Comparison of ENCODE assay signal across 26 cellular contexts in the genomic region with DNA sequence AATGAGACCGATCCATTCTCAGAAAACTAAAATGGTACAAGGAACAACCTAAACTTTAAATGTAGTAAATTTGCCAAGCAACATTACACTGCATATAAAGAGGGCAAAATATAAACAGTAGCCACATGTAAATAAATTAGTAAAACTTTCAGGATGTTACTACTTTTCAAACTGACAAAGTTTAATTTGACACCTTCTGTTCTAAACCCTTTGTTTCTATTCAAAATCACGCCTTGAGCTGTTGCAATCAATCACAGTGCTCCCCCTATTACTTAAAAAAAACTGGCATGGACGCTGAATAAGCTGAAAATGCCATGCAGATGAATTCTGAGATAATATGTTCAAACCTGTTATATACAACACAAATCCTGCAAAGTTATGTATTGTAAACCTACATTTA.
DNase-seq lines count a peak whose midpoint lies in the region; ATAC-seq and TF ChIP-seq lines count a peak whose summit lies in the region.
"Had no signal": no experiment of that assay in that cellular context is flagged by ENCODE, and none has a peak within 500 bp of the region (broad histone marks: within the 10 kb centered on the region; RNA-seq: fewer than 3 reads in every experiment).

No MANE protein-coding gene starts in this region.

- no peak for DNase-seq in activated CD8-positive, alpha-beta T cell treated with anti-CD3 and anti-CD28 coated beads for 36 hours
- no peak for DNase-seq in activated CD8-positive, alpha-beta T cell treated with anti-CD3 and anti-CD28 coated beads, Interleukin-2, amount 10 ng/mL, durations not matched to agents 7 days and 5 days
- no peak for DNase-seq in activated T-helper 2 cell treated with anti-CD3 and anti-CD28 coated beads, Interferon-gamma antibody, Interleukin-2, Interleukin-4, amounts not matched to agents 10 μg/mL and 5 μg/mL and 100 μg/mL, durations not matched to agents 14 hours and 24 hours and 36 hours (ENCODE audit: low spot score)
- DNase-seq in mesothelial cell of epicardium (ENCODE audit: low spot score in 2 of 2, unreplicated experiment in 2 of 2) = no peak
- no peak for DNase-seq in NCI-H1694 (lab: John Stamatoyannopoulos, UW)
- DNase-seq in NCI-H2171 treated with DMSO at 0.1 percent for 48 hours (lab: John Stamatoyannopoulos, UW) = no peak
- DNase-seq: activated CD4-positive, alpha-beta T cell treated with anti-CD3 and anti-CD28 coated beads for 1 hour; AML-193; CD4-positive, CD25-positive, alpha-beta regulatory T cell; effector memory CD4-positive, alpha-beta T cell; EL; erythroblast; KG1; left ventricle myocardium inferior; mesenchymal stem cell; NCI-H1105 treated with DMSO at 0.1 percent for 48 hours; NCI-H2029; NCI-H524; PC-9; stimulated activated CD4-positive, alpha-beta T cell treated with anti-CD3 and anti-CD28 coated beads, Interleukin-4, amount 100 ng/mL, for 24 hours; trophoblast cell had no signal

- H3K9ac ChIP-seq in HUES48 (ENCODE audit: low read depth, low read length) = no peak overlapping the region

- H3K36me3 Mint-ChIP-seq in activated CD8-positive, alpha-beta T cell treated with anti-CD3 and anti-CD28 coated beads for 36 hours (ENCODE audit: low read depth) = peaks cover 62% of the 10 kb centered on the region
- peaks cover 70% of the 10 kb centered on the region for H3K36me3 Mint-ChIP-seq in activated CD8-positive, alpha-beta T cell treated with anti-CD3 and anti-CD28 coated beads, Interleukin-2, amount 10 ng/mL, durations not matched to agents 7 days and 5 days (ENCODE audit: low read depth)
- peaks cover 90% of the 10 kb centered on the region for H3K36me3 Mint-ChIP-seq in activated T-helper 2 cell treated with anti-CD3 and anti-CD28 coated beads, Interferon-gamma antibody, Interleukin-2, Interleukin-4, amounts not matched to agents 10 μg/mL and 5 μg/mL and 100 μg/mL, durations not matched to agents 14 hours and 24 hours and 36 hours (ENCODE audit: low read depth)
- peaks cover 1% of the 10 kb centered on the region for H3K36me3 Mint-ChIP-seq in mesothelial cell of epicardium

- no peak for TF ChIP-seq CTCF in activated CD8-positive, alpha-beta T cell treated with anti-CD3 and anti-CD28 coated beads for 36 hours (IDR thresholded peaks at IDR 0.05)
- no peak for TF ChIP-seq CTCF in mesothelial cell of epicardium (IDR thresholded peaks at IDR 0.05; ENCODE audit: unreplicated experiment)

- CTCF ChIA-PET in activated CD8-positive, alpha-beta T cell treated with anti-CD3 and anti-CD28 coated beads for 36 hours (lab: Charles Lee) = interaction anchor here (1.3 kb wide), 1 partner anchor 9 kb away, joined by 3 read pairs; no protein-coding TSS in a partner anchor
- CTCF ChIA-PET in activated CD8-positive, alpha-beta T cell treated with anti-CD3 and anti-CD28 coated beads, Interleukin-2, amount 10 ng/mL, durations not matched to agents 7 days and 5 days (lab: Charles Lee) = interaction anchor here (1.2 kb wide), 1 partner anchor 633 kb away, joined by 3 read pairs; no protein-coding TSS in a partner anchor

- intact Hi-C loops in activated CD8-positive, alpha-beta T cell treated with anti-CD3 and anti-CD28 coated beads for 36 hours (cut with micrococcal nuclease) = no loop called here
- intact Hi-C loops in activated T-helper 2 cell treated with anti-CD3 and anti-CD28 coated beads, Interferon-gamma antibody, Interleukin-2, Interleukin-4, amounts not matched to agents 10 μg/mL and 5 μg/mL and 100 μg/mL, durations not matched to agents 14 hours and 24 hours and 36 hours (cut with micrococcal nuclease) = no loop called here

- H3K27me3 Mint-ChIP-seq in activated CD8-positive, alpha-beta T cell treated with anti-CD3 and anti-CD28 coated beads for 36 hours = no peaks in the 10 kb centered on the region
- H3K27me3 Mint-ChIP-seq in activated CD8-positive, alpha-beta T cell treated with anti-CD3 and anti-CD28 coated beads, Interleukin-2, amount 10 ng/mL, durations not matched to agents 7 days and 5 days (ENCODE audit: low read depth) = no peaks in the 10 kb centered on the region
- no peaks in the 10 kb centered on the region for H3K27me3 Mint-ChIP-seq in activated T-helper 2 cell treated with anti-CD3 and anti-CD28 coated beads, Interferon-gamma antibody, Interleukin-2, Interleukin-4, amounts not matched to agents 10 μg/mL and 5 μg/mL and 100 μg/mL, durations not matched to agents 14 hours and 24 hours and 36 hours (ENCODE audit: low read depth)
- H3K27me3 Mint-ChIP-seq in mesothelial cell of epicardium (ENCODE audit: low read depth) = no peaks in the 10 kb centered on the region
- H3K27me3 Mint-ChIP-seq: CD4-positive, CD25-positive, alpha-beta regulatory T cell had no signal

- H3K4me1 Mint-ChIP-seq in activated CD8-positive, alpha-beta T cell treated with anti-CD3 and anti-CD28 coated beads for 36 hours (ENCODE audit: low read depth) = peaks cover 70% of the 10 kb centered on the region
- peaks cover 10% of the 10 kb centered on the region for H3K4me1 Mint-ChIP-seq in activated CD8-positive, alpha-beta T cell treated with anti-CD3 and anti-CD28 coated beads, Interleukin-2, amount 10 ng/mL, durations not matched to agents 7 days and 5 days (ENCODE audit: low read depth)
- H3K4me1 Mint-ChIP-seq in activated T-helper 2 cell treated with anti-CD3 and anti-CD28 coated beads, Interferon-gamma antibody, Interleukin-2, Interleukin-4, amounts not matched to agents 10 μg/mL and 5 μg/mL and 100 μg/mL, durations not matched to agents 14 hours and 24 hours and 36 hours (ENCODE audit: low read depth) = peaks cover 45% of the 10 kb centered on the region
- H3K4me1 Mint-ChIP-seq in mesothelial cell of epicardium = peaks cover 83% of the 10 kb centered on the region

- no peak for ATAC-seq in activated CD8-positive, alpha-beta T cell treated with anti-CD3 and anti-CD28 coated beads for 36 hours
- ATAC-seq in activated CD8-positive, alpha-beta T cell treated with anti-CD3 and anti-CD28 coated beads, Interleukin-2, amount 10 ng/mL, durations not matched to agents 7 days and 5 days = no peak
- no peak for ATAC-seq in HG03460 (IDR thresholded peaks at IDR 0.05; ENCODE audit: unreplicated experiment)
- ATAC-seq: GM12878 had no signal

- H3K4me3 Mint-ChIP-seq in activated CD8-positive, alpha-beta T cell treated with anti-CD3 and anti-CD28 coated beads for 36 hours = no peak overlapping the region
- H3K4me3 Mint-ChIP-seq in activated CD8-positive, alpha-beta T cell treated with anti-CD3 and anti-CD28 coated beads, Interleukin-2, amount 10 ng/mL, durations not matched to agents 7 days and 5 days = no peak overlapping the region
- no peak overlapping the region for H3K4me3 Mint-ChIP-seq in activated T-helper 2 cell treated with anti-CD3 and anti-CD28 coated beads, Interferon-gamma antibody, Interleukin-2, Interleukin-4, amounts not matched to agents 10 μg/mL and 5 μg/mL and 100 μg/mL, durations not matched to agents 14 hours and 24 hours and 36 hours (ENCODE audit: low read depth)
- no peak overlapping the region for H3K4me3 Mint-ChIP-seq in mesothelial cell of epicardium
- H3K4me3 Mint-ChIP-seq: CD4-positive, CD25-positive, alpha-beta regulatory T cell; T-helper 2 cell treated with Interferon-gamma antibody and Interleukin-4, amounts not matched to agents 5 μg/mL and 100 μg/mL, for 36 hours had no signal

- peaks cover 44% of the 10 kb centered on the region for H3K4me1 ChIP-seq in HUES48 (ENCODE audit: control insufficient read depth, insufficient read depth, low read length)

- H3K36me3 ChIP-seq in HUES48 (ENCODE audit: control insufficient read depth, insufficient read depth, low read length) = no peaks in the 10 kb centered on the region

- H3K4me3 ChIP-seq in HUES48 (ENCODE audit: low read depth, low read length) = no peak overlapping the region
- H3K4me3 ChIP-seq: coronary artery, GM12878, left ventricle myocardium inferior, PC-9 had no signal

- POLR2A ChIA-PET in activated CD8-positive, alpha-beta T cell treated with anti-CD3 and anti-CD28 coated beads for 36 hours (lab: Charles Lee) = no interaction called here
- POLR2A ChIA-PET in activated CD8-positive, alpha-beta T cell treated with anti-CD3 and anti-CD28 coated beads, Interleukin-2, amount 10 ng/mL, durations not matched to agents 7 days and 5 days (lab: Charles Lee) = no interaction called here

- H3K9me3 Mint-ChIP-seq in activated CD8-positive, alpha-beta T cell treated with anti-CD3 and anti-CD28 coated beads for 36 hours = no peaks in the 10 kb centered on the region
- H3K9me3 Mint-ChIP-seq in activated CD8-positive, alpha-beta T cell treated with anti-CD3 and anti-CD28 coated beads, Interleukin-2, amount 10 ng/mL, durations not matched to agents 7 days and 5 days (ENCODE audit: insufficient read depth) = no peaks in the 10 kb centered on the region
- no peaks in the 10 kb centered on the region for H3K9me3 Mint-ChIP-seq in activated T-helper 2 cell treated with anti-CD3 and anti-CD28 coated beads, Interferon-gamma antibody, Interleukin-2, Interleukin-4, amounts not matched to agents 10 μg/mL and 5 μg/mL and 100 μg/mL, durations not matched to agents 14 hours and 24 hours and 36 hours
- H3K9me3 Mint-ChIP-seq in mesothelial cell of epicardium = no peaks in the 10 kb centered on the region
- H3K9me3 Mint-ChIP-seq: CD4-positive, CD25-positive, alpha-beta regulatory T cell; T-helper 2 cell treated with Interferon-gamma antibody and Interleukin-4, amounts not matched to agents 5 μg/mL and 100 μg/mL, for 36 hours had no signal

- H3K27me3 ChIP-seq in HUES48 (ENCODE audit: control insufficient read depth, insufficient read depth, low read length) = no peaks in the 10 kb centered on the region

- H3K27ac Mint-ChIP-seq in activated CD8-positive, alpha-beta T cell treated with anti-CD3 and anti-CD28 coated beads for 36 hours = peak overlapping the region; percentile 38
- H3K27ac Mint-ChIP-seq in activated CD8-positive, alpha-beta T cell treated with anti-CD3 and anti-CD28 coated beads, Interleukin-2, amount 10 ng/mL, durations not matched to agents 7 days and 5 days = no peak overlapping the region
- peak overlapping the region; percentile 33 for H3K27ac Mint-ChIP-seq in activated T-helper 2 cell treated with anti-CD3 and anti-CD28 coated beads, Interferon-gamma antibody, Interleukin-2, Interleukin-4, amounts not matched to agents 10 μg/mL and 5 μg/mL and 100 μg/mL, durations not matched to agents 14 hours and 24 hours and 36 hours
- H3K27ac Mint-ChIP-seq in mesothelial cell of epicardium = peak overlapping the region; percentile 63
- H3K27ac Mint-ChIP-seq: T-helper 2 cell treated with Interferon-gamma antibody and Interleukin-4, amounts not matched to agents 5 μg/mL and 100 μg/mL, for 36 hours had no signal

- peak overlapping the region; percentile 29 for H3K27ac ChIP-seq in HUES48 (ENCODE audit: low read depth, low read length)
- H3K27ac ChIP-seq: coronary artery, left ventricle myocardium inferior, PC-9 had no signal

- no peaks in the 10 kb centered on the region for H3K9me3 ChIP-seq in HUES48 (ENCODE audit: control insufficient read depth, insufficient read depth, low read length)
- H3K9me3 ChIP-seq: left ventricle myocardium inferior had no signal
